In genomic region chr6:31287621-31288020, GRCh38 we compare ENCODE assay signal across 16 cellular contexts.
"Had no signal": no experiment of that assay in that cellular context is flagged by ENCODE, and none has a peak within 500 bp of the region (broad histone marks: within the 10 kb centered on the region; RNA-seq: fewer than 3 reads in every experiment).

No MANE protein-coding gene starts in this region.

- H3K27me3 ChIP-seq: heart left ventricle, ovary, uterus had no signal

- H3K36me3 Mint-ChIP-seq: naive thymus-derived CD8-positive, alpha-beta T cell; type B pancreatic cell had no signal

- H3K9me3 Mint-ChIP-seq: naive thymus-derived CD8-positive, alpha-beta T cell; type B pancreatic cell had no signal

- H3K4me3 ChIP-seq: coronary artery, dorsolateral prefrontal cortex, heart left ventricle, mucosa of descending colon, ovary, smooth muscle cell, uterus had no signal

- H3K27ac Mint-ChIP-seq: type B pancreatic cell had no signal

- H3K4me1 ChIP-seq: heart left ventricle, uterus had no signal

- H3K36me3 ChIP-seq: heart left ventricle, ovary, uterus had no signal

- H3K27ac ChIP-seq: coronary artery, dorsolateral prefrontal cortex, heart left ventricle, ovary, uterus had no signal

- H3K4me3 Mint-ChIP-seq: naive thymus-derived CD8-positive, alpha-beta T cell; type B pancreatic cell had no signal

- H3K9me3 ChIP-seq: heart left ventricle, mucosa of descending colon, ovary, uterus had no signal

- DNase-seq: dorsolateral prefrontal cortex; effector CD8-positive, alpha-beta T cell; foreskin melanocyte; heart left ventricle; hippocampal formation; mucosa of descending colon; naive thymus-derived CD8-positive, alpha-beta T cell; nucleus accumbens; ovary; right cardiac atrium; stimulated activated CD4-positive, alpha-beta T cell treated with anti-CD3 and anti-CD28 coated beads, Interleukin-2, amount 100 ng/mL, for 48 hours; stimulated activated naive CD4-positive, alpha-beta T cell treated with Interleukin-2 at 50 U/mL for 16 hours; uterus had no signal
